1 cellular context compared by ENCODE assay signal in the genomic region with DNA sequence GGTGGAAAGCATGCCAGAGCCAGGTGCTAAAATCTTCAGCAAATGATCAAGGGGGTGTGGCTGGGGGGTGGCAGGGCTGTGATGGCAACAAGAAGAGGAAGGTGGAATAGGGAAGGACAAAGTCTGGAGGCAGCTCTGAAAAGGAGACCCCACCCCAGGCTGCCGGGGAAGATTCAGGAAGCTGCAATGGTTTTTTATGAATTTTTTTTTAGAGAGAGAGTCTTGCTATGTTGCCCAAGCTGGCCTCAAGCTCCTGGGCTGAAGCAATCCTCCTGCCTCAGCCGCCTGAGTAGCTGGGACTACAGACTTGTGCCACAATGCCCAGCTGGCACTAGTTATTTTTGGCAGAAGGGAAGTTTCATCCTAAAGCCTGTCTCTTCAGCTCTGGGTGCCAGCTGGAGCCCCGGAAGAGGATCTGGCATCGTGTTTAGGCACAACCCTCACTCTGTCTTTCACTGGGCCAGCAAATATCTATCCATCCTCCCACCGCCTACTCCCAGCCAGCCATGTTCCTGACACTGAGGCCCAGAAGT.
TF ChIP-seq lines count a peak whose summit lies in the region.

No MANE protein-coding gene starts in this region.

TF ChIP-seq in HepG2, 621 proteins besides CTCF, POLR2A, EP300 and RAD21:
- TF ChIP-seq, protein P1, sequence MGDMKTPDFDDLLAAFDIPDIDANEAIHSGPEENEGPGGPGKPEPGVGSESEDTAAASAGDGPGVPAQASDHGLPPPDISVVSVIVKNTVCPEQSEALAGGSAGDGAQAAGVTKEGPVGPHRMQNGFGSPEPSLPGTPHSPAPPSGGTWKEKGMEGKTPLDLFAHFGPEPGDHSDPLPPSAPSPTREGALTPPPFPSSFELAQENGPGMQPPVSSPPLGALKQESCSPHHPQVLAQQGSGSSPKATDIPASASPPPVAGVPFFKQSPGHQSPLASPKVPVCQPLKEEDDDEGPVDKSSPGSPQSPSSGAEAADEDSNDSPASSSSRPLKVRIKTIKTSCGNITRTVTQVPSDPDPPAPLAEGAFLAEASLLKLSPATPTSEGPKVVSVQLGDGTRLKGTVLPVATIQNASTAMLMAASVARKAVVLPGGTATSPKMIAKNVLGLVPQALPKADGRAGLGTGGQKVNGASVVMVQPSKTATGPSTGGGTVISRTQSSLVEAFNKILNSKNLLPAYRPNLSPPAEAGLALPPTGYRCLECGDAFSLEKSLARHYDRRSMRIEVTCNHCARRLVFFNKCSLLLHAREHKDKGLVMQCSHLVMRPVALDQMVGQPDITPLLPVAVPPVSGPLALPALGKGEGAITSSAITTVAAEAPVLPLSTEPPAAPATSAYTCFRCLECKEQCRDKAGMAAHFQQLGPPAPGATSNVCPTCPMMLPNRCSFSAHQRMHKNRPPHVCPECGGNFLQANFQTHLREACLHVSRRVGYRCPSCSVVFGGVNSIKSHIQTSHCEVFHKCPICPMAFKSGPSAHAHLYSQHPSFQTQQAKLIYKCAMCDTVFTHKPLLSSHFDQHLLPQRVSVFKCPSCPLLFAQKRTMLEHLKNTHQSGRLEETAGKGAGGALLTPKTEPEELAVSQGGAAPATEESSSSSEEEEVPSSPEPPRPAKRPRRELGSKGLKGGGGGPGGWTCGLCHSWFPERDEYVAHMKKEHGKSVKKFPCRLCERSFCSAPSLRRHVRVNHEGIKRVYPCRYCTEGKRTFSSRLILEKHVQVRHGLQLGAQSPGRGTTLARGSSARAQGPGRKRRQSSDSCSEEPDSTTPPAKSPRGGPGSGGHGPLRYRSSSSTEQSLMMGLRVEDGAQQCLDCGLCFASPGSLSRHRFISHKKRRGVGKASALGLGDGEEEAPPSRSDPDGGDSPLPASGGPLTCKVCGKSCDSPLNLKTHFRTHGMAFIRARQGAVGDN (CRISPR knock-in tag; IDR thresholded peaks at IDR 0.05), result 0 out of 2 replicates have a peak, but pooled peaks have one; percentile 6
- TF ChIP-seq ZNF746 (CRISPR knock-in tag; IDR thresholded peaks at IDR 0.05), result no peak
